ENCODE assay signal across 27 cellular contexts in the genomic region with DNA sequence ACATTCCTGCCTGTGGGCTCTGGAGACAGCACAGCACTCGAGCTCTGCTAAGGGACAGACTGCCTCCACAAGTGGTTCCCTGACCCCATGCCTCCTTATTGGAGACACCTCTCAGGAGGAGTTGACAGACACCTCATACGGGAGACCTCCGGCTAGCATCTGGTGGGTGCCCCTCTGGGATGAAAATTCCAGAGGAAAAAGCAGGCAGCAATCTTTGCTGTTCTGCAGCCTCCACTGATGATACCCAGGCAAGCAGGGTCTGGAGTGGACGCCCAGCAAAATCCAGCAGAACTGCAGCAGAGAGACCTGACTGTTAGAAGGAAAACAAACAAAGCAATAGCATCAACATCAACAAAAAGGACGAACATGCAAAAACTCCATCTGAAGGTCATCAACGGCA.
"Had no signal": no experiment of that assay in that cellular context is flagged by ENCODE, and none has a peak within 500 bp of the region (broad histone marks: within the 10 kb centered on the region; RNA-seq: fewer than 3 reads in every experiment).

No MANE protein-coding gene starts in this region.

- H3K4me1 Mint-ChIP-seq: naive B cell; naive thymus-derived CD8-positive, alpha-beta T cell; neural progenitor cell; stimulated activated effector memory CD8-positive, alpha-beta T cell treated with anti-CD3 and anti-CD28 coated beads, Interleukin-12 subunit alpha, Interleukin-12 subunit beta, amount 100 ng/mL, for 72 hours; stimulated activated naive B cell treated with anti-CD40 and anti-IgM and Interleukin-4, amounts not matched to agents 10 μg/mL and 1 μg/mL and 100 μg/mL, for 72 hours had no signal

- H3K4me3 Mint-ChIP-seq: naive B cell; naive thymus-derived CD8-positive, alpha-beta T cell; natural killer cell treated with Interleukin-12 subunit alpha and Interleukin-12 subunit beta and Interleukin-15 and Interleukin-18, amount 100 ng/mL, for 72 hours; neural progenitor cell; stimulated activated effector memory CD8-positive, alpha-beta T cell treated with anti-CD3 and anti-CD28 coated beads, Interleukin-12 subunit alpha, Interleukin-12 subunit beta, amount 100 ng/mL, for 72 hours; stimulated activated naive B cell treated with anti-CD40 and anti-IgM and Interleukin-4, amounts not matched to agents 10 μg/mL and 1 μg/mL and 100 μg/mL, for 72 hours; stimulated activated naive CD8-positive, alpha-beta T cell treated with anti-CD3 and anti-CD28 coated beads, Interleukin-15, Interleukin-2, amounts not matched to agents 100 ng/mL and 50 ng/mL, for 24 hours; type B pancreatic cell had no signal

- H3K9me3 Mint-ChIP-seq: neural progenitor cell had no signal

- H3K9ac ChIP-seq: neural progenitor cell, parathyroid adenoma had no signal

- H3K27ac ChIP-seq: neural progenitor cell, ovary, parathyroid adenoma, psoas muscle, right lobe of liver, sigmoid colon, stomach, thoracic aorta, thyroid gland, transverse colon, upper lobe of right lung had no signal

- H3K27me3 ChIP-seq: neural progenitor cell, ovary, right lobe of liver, sigmoid colon, stomach, thyroid gland, transverse colon, upper lobe of right lung had no signal

- ATAC-seq: naive thymus-derived CD8-positive, alpha-beta T cell; natural killer cell treated with Interleukin-12 subunit alpha and Interleukin-12 subunit beta and Interleukin-15 and Interleukin-18, amount 100 ng/mL, for 72 hours; psoas muscle; right cardiac atrium; right lobe of liver; stimulated activated effector memory CD8-positive, alpha-beta T cell treated with anti-CD3 and anti-CD28 coated beads, Interleukin-12 subunit alpha, Interleukin-12 subunit beta, amount 100 ng/mL, for 72 hours; stimulated activated naive B cell treated with anti-CD40 and anti-IgM and Interleukin-4, amounts not matched to agents 10 μg/mL and 1 μg/mL and 100 μg/mL, for 72 hours; upper lobe of right lung had no signal

- H3K4me1 ChIP-seq: neural progenitor cell, parathyroid adenoma, psoas muscle, right lobe of liver, sigmoid colon, stomach, thyroid gland, transverse colon, upper lobe of right lung had no signal

- H3K9me3 ChIP-seq: ovary, psoas muscle, right lobe of liver, stomach, thoracic aorta, thyroid gland, transverse colon, upper lobe of right lung had no signal

- H3K36me3 ChIP-seq: neural progenitor cell, ovary, right lobe of liver, sigmoid colon, stomach, thoracic aorta, thyroid gland, transverse colon, upper lobe of right lung had no signal

- H3K4me3 ChIP-seq: neural progenitor cell, ovary, psoas muscle, right lobe of liver, sigmoid colon, stomach, thoracic aorta, thyroid gland, transverse colon, upper lobe of right lung had no signal

- H3K36me3 Mint-ChIP-seq: naive B cell; naive thymus-derived CD8-positive, alpha-beta T cell; neural progenitor cell; stimulated activated effector memory CD8-positive, alpha-beta T cell treated with anti-CD3 and anti-CD28 coated beads, Interleukin-12 subunit alpha, Interleukin-12 subunit beta, amount 100 ng/mL, for 72 hours; stimulated activated naive B cell treated with anti-CD40 and anti-IgM and Interleukin-4, amounts not matched to agents 10 μg/mL and 1 μg/mL and 100 μg/mL, for 72 hours; type B pancreatic cell had no signal

- DNase-seq: naive B cell; naive thymus-derived CD8-positive, alpha-beta T cell; occipital lobe; ovary; psoas muscle; right cardiac atrium; right lobe of liver; sigmoid colon; small intestine; stimulated activated CD4-positive, alpha-beta T cell treated with anti-CD3 and anti-CD28 coated beads, Interleukin-15, amount 100 ng/mL, for 24 hours; stimulated activated CD4-positive, alpha-beta T cell treated with anti-CD3 and anti-CD28 coated beads, Interleukin-2, amount 100 ng/mL, for 24 hours; stimulated activated CD4-positive, alpha-beta T cell treated with anti-CD3 and anti-CD28 coated beads, Interleukin-2, amount 100 ng/mL, for 48 hours; stimulated activated CD4-positive, alpha-beta T cell treated with anti-CD3 and anti-CD28 coated beads, Interleukin-4, amount 100 ng/mL, for 24 hours; stimulated activated naive B cell treated with anti-CD40 and anti-IgM and Interleukin-4, amounts not matched to agents 10 μg/mL and 1 μg/mL and 100 μg/mL, for 72 hours; stimulated activated naive CD4-positive, alpha-beta T cell treated with Interleukin-2 at 50 U/mL for 16 hours; stomach; thyroid gland; transverse colon; upper lobe of right lung had no signal

- H3K27ac Mint-ChIP-seq: naive B cell; naive thymus-derived CD8-positive, alpha-beta T cell; natural killer cell treated with Interleukin-12 subunit alpha and Interleukin-12 subunit beta and Interleukin-15 and Interleukin-18, amount 100 ng/mL, for 72 hours; neural progenitor cell; progenitor cell of endocrine pancreas; stimulated activated effector memory CD8-positive, alpha-beta T cell treated with anti-CD3 and anti-CD28 coated beads, Interleukin-12 subunit alpha, Interleukin-12 subunit beta, amount 100 ng/mL, for 72 hours; stimulated activated naive B cell treated with anti-CD40 and anti-IgM and Interleukin-4, amounts not matched to agents 10 μg/mL and 1 μg/mL and 100 μg/mL, for 72 hours; stimulated activated naive CD8-positive, alpha-beta T cell treated with anti-CD3 and anti-CD28 coated beads, Interleukin-15, Interleukin-2, amounts not matched to agents 100 ng/mL and 50 ng/mL, for 24 hours; type B pancreatic cell had no signal

- H2AFZ ChIP-seq: neural progenitor cell, parathyroid adenoma had no signal

- H3K27me3 Mint-ChIP-seq: naive B cell; naive thymus-derived CD8-positive, alpha-beta T cell; natural killer cell treated with Interleukin-12 subunit alpha and Interleukin-12 subunit beta and Interleukin-15 and Interleukin-18, amount 100 ng/mL, for 72 hours; progenitor cell of endocrine pancreas; stimulated activated naive B cell treated with anti-CD40 and anti-IgM and Interleukin-4, amounts not matched to agents 10 μg/mL and 1 μg/mL and 100 μg/mL, for 72 hours; stimulated activated naive CD8-positive, alpha-beta T cell treated with anti-CD3 and anti-CD28 coated beads, Interleukin-15, Interleukin-2, amounts not matched to agents 100 ng/mL and 50 ng/mL, for 24 hours; type B pancreatic cell had no signal

- H3K4me2 ChIP-seq: neural progenitor cell had no signal
